ENCODE assay signal across 1 cellular context in genomic region chr4:17537060-17537459, GRCh38.
TF ChIP-seq lines count a peak whose summit lies in the region.

No MANE protein-coding gene starts in this region.

TF ChIP-seq in HepG2, 621 proteins besides CTCF, POLR2A, EP300 and RAD21:
- TF ChIP-seq ARID5B (CRISPR knock-in tag; IDR thresholded peaks at IDR 0.05) (peak; percentile 15; the same call in 1 of the 2 replicates), STAG1 (CRISPR knock-in tag; IDR thresholded peaks at IDR 0.05) (peak; percentile 29; the same call in 1 of the 2 replicates), ZNF362 (CRISPR knock-in tag; IDR thresholded peaks at IDR 0.05; ENCODE audit: borderline replicate concordance) (peak; percentile 83), NAIF1 (CRISPR knock-in tag; IDR thresholded peaks at IDR 0.05; ENCODE audit: borderline replicate concordance) (0 out of 2 replicates have a peak, but pooled peaks have one; percentile 23)
